ENCODE assay signal across 15 cellular contexts in the genomic region with DNA sequence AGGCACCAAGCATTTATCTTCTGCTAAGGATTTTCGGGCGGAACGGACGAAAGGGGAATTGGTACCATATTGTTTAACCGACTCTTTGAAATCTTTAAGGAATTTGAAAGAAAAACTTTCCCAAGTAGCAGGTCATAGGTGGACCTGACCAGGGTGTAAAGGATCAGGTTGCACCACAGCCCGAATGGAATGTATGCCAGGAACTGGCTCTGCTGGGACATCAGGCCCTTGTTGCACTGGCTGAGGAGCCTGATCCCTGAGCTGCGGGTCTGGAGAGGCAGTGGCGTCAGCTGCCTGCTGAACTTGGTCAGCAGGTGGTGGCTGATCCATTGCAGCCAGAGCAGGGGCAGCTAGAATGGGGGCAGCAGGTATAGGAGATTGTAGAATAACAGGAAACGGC. TPM values are rescaled to one million over a fixed set of nuclear protein-coding genes. Genes with fewer than 3 reads are reported as not detected.
DNase-seq lines count a peak whose midpoint lies in the region; ATAC-seq and TF ChIP-seq lines count a peak whose summit lies in the region.
"Had no signal": no experiment of that assay in that cellular context is flagged by ENCODE, and none has a peak within 500 bp of the region (broad histone marks: within the 10 kb centered on the region; RNA-seq: fewer than 3 reads in every experiment).

No MANE protein-coding gene starts in this region.

- H3K4me1 ChIP-seq in endodermal cell (ENCODE audit: control insufficient read depth, insufficient read depth, low read length), result no peaks in the 10 kb centered on the region
- peaks cover 0 to 82% (median 29%) of the 10 kb centered on the region in 4 donors for H3K4me1 ChIP-seq in right lobe of liver
- peaks cover 4% of the 10 kb centered on the region for H3K4me1 ChIP-seq in parathyroid adenoma
- H3K4me1 ChIP-seq in heart right ventricle, result peaks cover 0 to 19% (median 0%) of the 10 kb centered on the region in 9 donors
- H3K4me1 ChIP-seq: BE2C had no signal

- no peaks in the 10 kb centered on the region for H3K4me1 Mint-ChIP-seq in endodermal cell
- H3K4me1 Mint-ChIP-seq: GM23338 had no signal

- H3K4me3 ChIP-seq in endodermal cell (ENCODE audit: low read length) (no peak overlapping the region), right lobe of liver (no peak overlapping the region), parathyroid adenoma (ENCODE audit: low read depth, low read length) (no peak overlapping the region), heart right ventricle (no peak overlapping the region)
- H3K4me3 ChIP-seq: GM12878, GM23338 had no signal

- 92 to 93% methylated on average over 7 to 9 of the region's 9 CpGs for WGBS in endodermal cell (ENCODE audit: insufficient coverage in 1 of 2, insufficient read length in 1 of 2), 2 experiments
- 78% methylated on average over 8 of the region's 9 CpGs for WGBS in right lobe of liver (ENCODE audit: insufficient coverage, low coverage, low lambda C conversion rate, missing lambda C conversion rate)
- 91% methylated on average over 9 of the region's 9 CpGs for WGBS in heart right ventricle, 2 donors

- no peak overlapping the region for H3K27ac Mint-ChIP-seq in endodermal cell
- H3K27ac Mint-ChIP-seq: CD4-positive, alpha-beta memory T cell; GM23338 had no signal

- peaks cover 7% of the 10 kb centered on the region for H3K9me3 Mint-ChIP-seq in endodermal cell
- H3K9me3 Mint-ChIP-seq: CD4-positive, alpha-beta memory T cell had no signal

- H3K27ac ChIP-seq in endodermal cell (ENCODE audit: low read depth, low read length), result no peak overlapping the region
- H3K27ac ChIP-seq in right lobe of liver, result peak overlapping the region in 1 of 3 donors; percentile 64
- no peak overlapping the region for H3K27ac ChIP-seq in parathyroid adenoma
- no peak overlapping the region for H3K27ac ChIP-seq in heart right ventricle
- H3K27ac ChIP-seq: C4-2B had no signal

- TF ChIP-seq CTCF in endodermal cell (conservative IDR thresholded peaks at IDR 0.05), result no peak
- TF ChIP-seq CTCF in right lobe of liver (IDR thresholded peaks at IDR 0.05), result no peak
- no peak for TF ChIP-seq CTCF in parathyroid adenoma (IDR thresholded peaks at IDR 0.05)
- TF ChIP-seq CTCF in heart right ventricle (IDR thresholded peaks at IDR 0.05), result no peak

- DNase-seq in endodermal cell, result peak; percentile 44
- peak; percentile 70 to 87 (median 85) for DNase-seq in right lobe of liver
- DNase-seq in AG20443 (ENCODE audit: low spot score), result no peak
- no peak for DNase-seq in LoVo (ENCODE audit: low spot score)
- no peak for DNase-seq in heart right ventricle
- DNase-seq: BE2C; CD4-positive, alpha-beta memory T cell; DMS79; H7 had no signal

- H3K27me3 ChIP-seq in endodermal cell (ENCODE audit: control insufficient read depth, insufficient read depth, low read length, poor library complexity, severe bottlenecking) (no peaks in the 10 kb centered on the region), right lobe of liver (no peaks in the 10 kb centered on the region), parathyroid adenoma (ENCODE audit: control insufficient read depth, insufficient read depth, low read length) (no peaks in the 10 kb centered on the region), heart right ventricle (no peaks in the 10 kb centered on the region)
- H3K27me3 ChIP-seq: BE2C had no signal

- no peak overlapping the region for H3K4me3 Mint-ChIP-seq in endodermal cell
- H3K4me3 Mint-ChIP-seq: CD4-positive, alpha-beta memory T cell; GM23338 had no signal

- H3K27me3 Mint-ChIP-seq in endodermal cell (ENCODE audit: insufficient read depth), result no peaks in the 10 kb centered on the region

- H2AFZ ChIP-seq in parathyroid adenoma, result peak overlapping the region; percentile 38
- H2AFZ ChIP-seq: GM23338 had no signal

- no peak for TF ChIP-seq POLR2A in right lobe of liver (IDR thresholded peaks at IDR 0.05)

- H3K36me3 Mint-ChIP-seq in endodermal cell (ENCODE audit: low read depth), result no peaks in the 10 kb centered on the region
- H3K36me3 Mint-ChIP-seq: CD4-positive, alpha-beta memory T cell had no signal

- H3K9me3 ChIP-seq in endodermal cell (ENCODE audit: control insufficient read depth, low read length) (peaks cover 18% of the 10 kb centered on the region), right lobe of liver (no peaks in the 10 kb centered on the region), parathyroid adenoma (ENCODE audit: control insufficient read depth, low read length) (no peaks in the 10 kb centered on the region), heart right ventricle (no peaks in the 10 kb centered on the region)
- H3K9me3 ChIP-seq: BE2C had no signal

- H3K9ac ChIP-seq in endodermal cell (ENCODE audit: extremely low read depth, low read length, poor library complexity, severe bottlenecking), result no peak overlapping the region
- no peak overlapping the region for H3K9ac ChIP-seq in parathyroid adenoma

- intact Hi-C loops in right lobe of liver (cut with DNase I), result no loop called here
- intact Hi-C loops in heart right ventricle (cut with DNase I), result no loop called here

- H3K4me2 ChIP-seq in parathyroid adenoma (ENCODE audit: low read length), result no peak overlapping the region
- H3K4me2 ChIP-seq: GM23338 had no signal

- no peaks in the 10 kb centered on the region for H3K36me3 ChIP-seq in endodermal cell (ENCODE audit: control insufficient read depth, insufficient read depth, low read length)
- no peaks in the 10 kb centered on the region for H3K36me3 ChIP-seq in right lobe of liver
- H3K36me3 ChIP-seq in parathyroid adenoma (ENCODE audit: control insufficient read depth, insufficient read depth, low read length), result no peaks in the 10 kb centered on the region
- H3K36me3 ChIP-seq in heart right ventricle, result no peaks in the 10 kb centered on the region
- H3K36me3 ChIP-seq: BE2C had no signal

- ATAC-seq in right lobe of liver (peak; percentile 58 to 81 (median 75)), HG03280 (IDR thresholded peaks at IDR 0.05; ENCODE audit: unreplicated experiment) (no peak), heart right ventricle (no peak)
- ATAC-seq: GM12878, GM23338 had no signal

- no peaks in the 10 kb centered on the region for H3K79me2 ChIP-seq in parathyroid adenoma

RNA-seq across cellular contexts. Expression of a gene that starts 41.4 kb away (rescaled TPM):
- total RNA-seq in endodermal cell (under 1 TPM; 0.33 to 0.89 TPM), right lobe of liver (1,000 to 10,000 TPM in 2 of 6 experiments, 100 to 1,000 TPM in 4; 203 to 2,018 (median 421) TPM), heart right ventricle (10 to 100 TPM in 8 of 10 donors, 1 to 10 TPM in 2; 4.5 to 44.4 (median 20.5) TPM)
- polyA plus RNA-seq in endodermal cell (2013, experiment 1 of 2), result 15.2 TPM
- 14.5 TPM for polyA plus RNA-seq in endodermal cell (2013, experiment 2 of 2)
- polyA plus RNA-seq in heart right ventricle, result 10 to 100 TPM; 13.4 to 25.8 TPM
- total RNA-seq: CD4-positive, alpha-beta memory T cell; G401; H7 had no signal
- polyA plus RNA-seq: CD4-positive, alpha-beta memory T cell had no signal

RNA-seq across cellular contexts. Expression of a gene that starts 49.1 kb away (rescaled TPM):
- total RNA-seq in endodermal cell (10 to 100 TPM in 1 of 2 donors, 1 to 10 TPM in 1; 6.1 to 28.9 TPM), right lobe of liver (100 to 1,000 TPM; 169 to 782 (median 334) TPM), heart right ventricle (10 to 100 TPM in 9 of 10 donors, 1 to 10 TPM in 1; 8.2 to 30.6 (median 18.9) TPM)
- polyA plus RNA-seq in endodermal cell (2013, experiment 1 of 2), result 1.4 TPM
- 2.2 TPM for polyA plus RNA-seq in endodermal cell (2013, experiment 2 of 2)
- polyA plus RNA-seq in heart right ventricle, result 10 to 100 TPM; 23.2 to 27.8 TPM
- total RNA-seq: G401 had no signal

Comparison
In these comparisons a context has a peak if more than half of its experiments do, and no peak if none do; other contexts are left out.
1. DNase-seq: peak in endodermal cell (single experiment) and right lobe of liver (3 of 3); none in AG20443 (single experiment), LoVo (single experiment) and heart right ventricle (0 of 2).
2. ATAC-seq: peak in right lobe of liver (4 of 4); none in HG03280 (single experiment) and heart right ventricle (0 of 8).
3. RNA of a gene that starts 41.4 kb away (total RNA-seq): 203 to 2,018 TPM in right lobe of liver; 4.5 to 44.4 TPM in heart right ventricle and 0.33 to 0.89 TPM in endodermal cell; every median in the first group is over 4 times any median in the second.
4. RNA of a gene that starts 49.1 kb away (total RNA-seq): 169 to 782 TPM in right lobe of liver; 6.1 to 28.9 TPM in endodermal cell and 8.2 to 30.6 TPM in heart right ventricle; every median in the first group is over 4 times any median in the second.